In genomic region chr14:25006031-25006430, GRCh38 we compare ENCODE assay signal across 16 cellular contexts. TPM values are rescaled to one million over a fixed set of nuclear protein-coding genes. Genes with fewer than 3 reads are reported as not detected.
A peak's percentile ranks its signal among the peaks of the same experiment; 100 is the strongest.
DNase-seq lines count a peak whose midpoint lies in the region; ATAC-seq, FAIRE-seq and TF ChIP-seq lines count a peak whose summit lies in the region.
"Had no signal": no experiment of that assay in that cellular context is flagged by ENCODE, and none has a peak within 500 bp of the region (broad histone marks: within the 10 kb centered on the region; RNA-seq: fewer than 3 reads in every experiment).

No MANE protein-coding gene starts in this region.

- no peak overlapping the region for H3K4me2 ChIP-seq in hepatocyte
- no peak overlapping the region for H3K4me2 ChIP-seq in neural cell (ENCODE audit: low read length)

- POLR2A ChIA-PET in A673 (lab: Charles Lee; ENCODE audit: low non-redundant PET): no interaction called here

- H3K9me3 ChIP-seq in hepatocyte (ENCODE audit: low read depth): no peaks in the 10 kb centered on the region
- no peaks in the 10 kb centered on the region for H3K9me3 ChIP-seq in neural cell (ENCODE audit: low read length)
- no peaks in the 10 kb centered on the region for H3K9me3 ChIP-seq in aorta (ENCODE audit: control insufficient read depth, low read length)
- H3K9me3 ChIP-seq in A673 (ENCODE audit: low read depth, low read length, poor library complexity, severe bottlenecking): no peaks in the 10 kb centered on the region

- H3K4me3 ChIP-seq in hepatocyte (no peak overlapping the region), neural cell (ENCODE audit: low read length) (no peak overlapping the region), aorta (ENCODE audit: low read length in 2 of 2) (no peak overlapping the region), A673 (ENCODE audit: low read depth, low read length, poor library complexity, severe bottlenecking) (no peak overlapping the region)

- 0 out of 2 replicates have a peak overlapping the region, but pooled peaks have one; percentile 54 for H3K4me3 Mint-ChIP-seq in HFFc6
- H3K4me3 Mint-ChIP-seq: CD14-positive monocyte; CD8-positive, alpha-beta T cell; H9 had no signal

- no peaks in the 10 kb centered on the region for H3K9me3 Mint-ChIP-seq in HFFc6
- H3K9me3 Mint-ChIP-seq: CD8-positive, alpha-beta T cell; H9 had no signal

- H3K9me2 ChIP-seq in hepatocyte (replicated peaks; ENCODE audit: insufficient read depth) (no peaks in the 10 kb centered on the region), neural cell (ENCODE audit: insufficient read depth, low read length) (no peaks in the 10 kb centered on the region)

- peaks cover 96% of the 10 kb centered on the region for H3K4me1 Mint-ChIP-seq in HFFc6 (ENCODE audit: low read depth)
- H3K4me1 Mint-ChIP-seq: CD14-positive monocyte had no signal

- CTCF ChIA-PET in A673 (lab: Charles Lee): no interaction called here

- H3K4me1 ChIP-seq in hepatocyte (ENCODE audit: insufficient read depth) (peaks cover 52% of the 10 kb centered on the region), aorta (ENCODE audit: control insufficient read depth in 1 of 2, insufficient read depth in 2 of 2, low read length in 2 of 2) (no peaks in the 10 kb centered on the region), A673 (ENCODE audit: insufficient read depth, low read length, poor library complexity, severe bottlenecking) (peaks cover 16% of the 10 kb centered on the region)

- no peak overlapping the region for H2AFZ ChIP-seq in hepatocyte
- H2AFZ ChIP-seq in neural cell (ENCODE audit: low read depth, low read length): no peak overlapping the region

- TF ChIP-seq RAD21 in neural cell (conservative IDR thresholded peaks at IDR 0.05): no peak

- H3K27ac ChIP-seq in hepatocyte (peak overlapping the region; percentile 78), neural cell (ENCODE audit: low read length) (peak overlapping the region; percentile 63), aorta (ENCODE audit: low read depth in 1 of 2, low read length in 2 of 2) (no peak overlapping the region), A673 (ENCODE audit: low read depth, low read length, poor library complexity, severe bottlenecking) (no peak overlapping the region)

- H3K79me2 ChIP-seq in hepatocyte (peaks cover 76% of the 10 kb centered on the region), neural cell (replicated peaks; ENCODE audit: insufficient read depth, low read length) (no peaks in the 10 kb centered on the region)

- H3K27me3 ChIP-seq in hepatocyte (no peaks in the 10 kb centered on the region), neural cell (ENCODE audit: insufficient read depth, low read depth, low read length) (no peaks in the 10 kb centered on the region), aorta (ENCODE audit: control insufficient read depth in 1 of 2, insufficient read depth in 2 of 2, low read length in 1 of 2) (no peaks in the 10 kb centered on the region), A673 (replicated peaks; ENCODE audit: insufficient read depth, low read depth, low read length, poor library complexity) (no peaks in the 10 kb centered on the region)

- FAIRE-seq in urothelium cell line (lab: Jason Lieb, UNC): no peak
- FAIRE-seq: A204.1, GM12892 had no signal

- no peak for ATAC-seq in aorta (ENCODE audit: low FRiP score)
- ATAC-seq: CD8-positive, alpha-beta T cell had no signal

- no peak for TF ChIP-seq CTCF in HFFc6 (IDR thresholded peaks at IDR 0.05)
- TF ChIP-seq CTCF in hepatocyte (IDR thresholded peaks at IDR 0.05; ENCODE audit: poor library complexity): no peak
- no peak for TF ChIP-seq CTCF in neural cell (IDR thresholded peaks at IDR 0.05; ENCODE audit: poor library complexity, severe bottlenecking)
- no peak for TF ChIP-seq CTCF in A673 (conservative IDR thresholded peaks at IDR 0.05; ENCODE audit: low read depth, low read length)

- WGBS in hepatocyte (ENCODE audit: low lambda C conversion rate, missing lambda C conversion rate): 79% methylated on average over 3 of the region's 3 CpGs
- 80 to 82% methylated on average over 3 of the region's 3 CpGs for WGBS in aorta, 2 donors

- no peaks in the 10 kb centered on the region for H3K36me3 ChIP-seq in hepatocyte (replicated peaks; ENCODE audit: insufficient read depth, low read depth)
- H3K36me3 ChIP-seq in neural cell (ENCODE audit: insufficient read depth, low read length): no peaks in the 10 kb centered on the region
- no peaks in the 10 kb centered on the region for H3K36me3 ChIP-seq in aorta (ENCODE audit: control insufficient read depth in 1 of 2, insufficient read depth in 2 of 2, low read length in 1 of 2)
- no peaks in the 10 kb centered on the region for H3K36me3 ChIP-seq in A673 (ENCODE audit: insufficient read depth, low read length, poor library complexity, severe bottlenecking)

- peaks cover 13% of the 10 kb centered on the region; the same call in 1 of the 2 replicates for H3K36me3 Mint-ChIP-seq in HFFc6 (ENCODE audit: low read depth)
- H3K36me3 Mint-ChIP-seq: CD14-positive monocyte; CD8-positive, alpha-beta T cell had no signal

- intact Hi-C loops in aorta (cut with DNase I) (no loop called here), A673 (cut with micrococcal nuclease; ENCODE audit: unreplicated experiment) (no loop called here)

- H4K20me1 ChIP-seq in hepatocyte (ENCODE audit: insufficient read depth, poor library complexity, severe bottlenecking) (no peaks in the 10 kb centered on the region), neural cell (ENCODE audit: insufficient read depth) (no peaks in the 10 kb centered on the region)

- TF ChIP-seq EP300 in neural cell (conservative IDR thresholded peaks at IDR 0.05; ENCODE audit: poor library complexity, severe bottlenecking): no peak

- BruUV-seq in A673 (replicated peaks; lab: Mats Ljungman, UMichigan): no TSS peak

- DNase-seq in HFFc6: no peak
- no peak for DNase-seq in hepatocyte (ENCODE audit: low spot score)
- no peak for DNase-seq in aorta
- DNase-seq in cerebellar nuclear complex (lab: John Stamatoyannopoulos, UW): no peak
- no peak for DNase-seq in urothelium cell line (ENCODE audit: low spot score)
- DNase-seq in A673 (ENCODE audit: low spot score): no peak
- DNase-seq: CD8-positive, alpha-beta T cell; COR-L47; DND-41; GDM1; GOT3; H9 had no signal

- no peak overlapping the region for H3K9ac ChIP-seq in neural cell (ENCODE audit: low read length)

- peak overlapping the region; percentile 39; the same call in 1 of the 2 replicates for H3K27ac Mint-ChIP-seq in HFFc6
- H3K27ac Mint-ChIP-seq: CD14-positive monocyte; CD8-positive, alpha-beta T cell; H9 had no signal

- H3K27me3 Mint-ChIP-seq in HFFc6 (ENCODE audit: insufficient read depth): no peaks in the 10 kb centered on the region

- no peaks in the 10 kb centered on the region for H3F3A ChIP-seq in neural cell (ENCODE audit: insufficient read depth, low read length, poor library complexity, severe bottlenecking)

TF ChIP-seq in neural cell, 6 proteins besides CTCF, POLR2A, EP300 and RAD21:
- TF ChIP-seq TAF1 (IDR thresholded peaks at IDR 0.05; ENCODE audit: low read depth) (no peak), EZH2 (IDR thresholded peaks at IDR 0.05; ENCODE audit: borderline replicate concordance, insufficient read depth, low read length, poor library complexity, severe bottlenecking) (no peak), MXI1 (conservative IDR thresholded peaks at IDR 0.05; ENCODE audit: poor library complexity, severe bottlenecking) (no peak), SMC3 (conservative IDR thresholded peaks at IDR 0.05; ENCODE audit: poor library complexity) (no peak), REST (IDR thresholded peaks at IDR 0.05; ENCODE audit: borderline replicate concordance) (no peak), POLR2AphosphoS5 (IDR thresholded peaks at IDR 0.05) (no peak)

RNA-seq across cellular contexts. Expression of gene STXBP6, which starts 43.9 kb away (rescaled TPM):
- total RNA-seq in HFFc6 (2021; fragmentation: NEBNext Ultra II Directional; extraction: Animal tissue kit (Norgen Biotek cat#: 25700)): 10 to 100 TPM; 15.4 to 17.5 (median 17.0) TPM
- total RNA-seq in hepatocyte: 34.1 and 48.8 TPM in 2 replicates
- polyA plus RNA-seq in hepatocyte: 44.9 and 54.6 TPM in 2 replicates
- polyA plus RNA-seq in neural cell: 14.6 and 15.1 TPM in 2 replicates
- 22.2 and 30.0 TPM in 2 replicates for polyA minus RNA-seq in neural cell
- total RNA-seq in aorta: 1 to 10 TPM; 1.8 to 2.8 TPM
- polyA plus RNA-seq in aorta: 10 to 100 TPM in 1 of 2 donors, under 1 TPM in 1; 0.05 to 10.5 TPM
- 5.3 and 6.2 TPM in 2 replicates for total RNA-seq in A673 (2021)
- total RNA-seq: CD8-positive, alpha-beta T cell had no signal

Comparison
In these comparisons a context has a peak if more than half of its experiments do, and no peak if none do; other contexts are left out.
1. H3K27ac ChIP-seq: peak in hepatocyte (single experiment) and neural cell (single experiment); none in aorta (0 of 2) and A673 (single experiment).